8 cellular contexts compared by ENCODE assay signal in the genomic region with DNA sequence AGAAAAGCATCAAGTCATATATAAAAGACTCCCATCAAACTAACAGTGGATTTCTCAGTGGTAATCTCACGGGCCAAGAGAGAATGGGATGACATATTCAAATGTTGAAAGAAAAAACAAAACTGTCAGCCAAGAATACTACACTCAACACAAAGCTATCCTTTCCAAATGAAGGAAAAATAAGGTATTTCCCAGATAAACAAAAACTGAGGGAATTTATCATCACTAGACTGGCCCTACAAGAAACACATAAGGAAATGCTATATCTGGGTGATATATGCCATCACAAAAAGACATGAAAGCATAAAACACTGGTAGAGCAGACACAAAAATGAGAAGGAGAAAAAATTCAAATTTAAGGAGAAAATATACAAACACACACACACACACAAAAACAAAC.
"Had no signal": no experiment of that assay in that cellular context is flagged by ENCODE, and none has a peak within 500 bp of the region (broad histone marks: within the 10 kb centered on the region; RNA-seq: fewer than 3 reads in every experiment).

No MANE protein-coding gene starts in this region.

- FAIRE-seq: G401.6, GM12878, GM12891, GM12892, GM18507, GM19239 had no signal

- ATAC-seq: GM12878 had no signal

- H3K4me3 ChIP-seq: GM12878 had no signal

- DNase-seq: GDM1, GF-D8 had no signal
